Comparison of ENCODE assay signal across 26 cellular contexts in the genomic region with DNA sequence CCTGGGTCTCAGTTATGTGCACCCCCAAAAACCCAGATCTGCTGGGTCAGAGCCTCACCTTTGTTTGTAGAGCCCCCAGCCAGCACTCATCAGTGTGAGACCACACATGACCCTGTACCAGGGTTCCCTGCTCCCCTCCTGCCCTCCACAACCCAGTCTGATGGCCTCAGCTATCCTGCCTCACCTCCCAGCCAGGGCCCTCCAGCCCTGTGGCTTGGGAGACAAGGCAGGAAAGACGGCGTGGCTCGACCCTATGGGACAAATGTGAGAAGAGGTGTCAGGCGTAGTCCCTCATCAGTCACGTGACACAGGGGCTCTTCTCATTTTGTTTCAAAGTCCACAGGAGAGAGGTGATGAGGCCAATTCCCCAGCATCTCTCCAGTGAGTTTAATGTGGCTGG. TPM values are rescaled to one million over a fixed set of nuclear protein-coding genes. Genes with fewer than 3 reads are reported as not detected.
"Had no signal": no experiment of that assay in that cellular context is flagged by ENCODE, and none has a peak within 500 bp of the region (broad histone marks: within the 10 kb centered on the region; RNA-seq: fewer than 3 reads in every experiment).

No MANE protein-coding gene starts in this region.

- ATAC-seq: activated T-cell treated with anti-CD3 and anti-CD28 coated beads, Interleukin-2, amount 50 U/mL, for 4 hours; Panc1 had no signal

- H3K4me1 Mint-ChIP-seq: activated B cell treated with CpG ODN at 0.5 μM for 24 hours; activated CD4-positive, alpha-beta T cell treated with anti-CD3 and anti-CD28 coated beads, Interleukin-2, amount 10 ng/mL, durations not matched to agents 24 days and 14 days; activated naive CD4-positive, alpha-beta T cell treated with anti-CD3 and anti-CD28 coated beads, Interleukin-2, amount 10 ng/mL, durations not matched to agents 7 days and 5 days; activated naive CD8-positive, alpha-beta T cell treated with anti-CD3 and anti-CD28 coated beads for 36 hours had no signal

- H3K36me3 ChIP-seq: brain microvascular endothelial cell had no signal

- H3K27ac ChIP-seq: brain microvascular endothelial cell had no signal

- H3K27me3 ChIP-seq: brain microvascular endothelial cell had no signal

- DNase-seq: activated B cell treated with CpG ODN at 0.5 μM for 24 hours; activated CD4-positive, alpha-beta T cell treated with anti-CD3 and anti-CD28 coated beads for 1 hour; activated CD4-positive, alpha-beta T cell treated with anti-CD3 and anti-CD28 coated beads, Interleukin-2, amount 10 ng/mL, durations not matched to agents 24 days and 14 days; activated CD4-positive, alpha-beta T cell treated with anti-CD3 and anti-CD28 coated beads, Interleukin-2, amount 50 U/mL, for 48 hours; activated CD8-positive, alpha-beta memory T cell treated with anti-CD3 and anti-CD28 coated beads for 24 hours; activated gamma-delta T cell treated with Interleukin-2 at 50 U/mL for 16 hours; activated naive CD4-positive, alpha-beta T cell treated with anti-CD3 and anti-CD28 coated beads, Interleukin-2, amount 10 ng/mL, durations not matched to agents 7 days and 5 days; activated naive CD8-positive, alpha-beta T cell treated with anti-CD3 and anti-CD28 coated beads for 36 hours; activated T-cell treated with anti-CD3 and anti-CD28 coated beads, Interleukin-2, amount 50 U/mL, for 4 hours; brain microvascular endothelial cell; Kasumi-1; KBM-7; NCI-H1048; NCI-H1930; NCI-H2171; NCI-H2227 treated with DMSO at 0.1 percent for 48 hours; NCI-H446 treated with DMSO at 0.1 percent for 48 hours; NCI-H524 treated with DMSO at 0.1 percent for 48 hours; NCI-H748 treated with DMSO at 0.1 percent for 48 hours; OCI-M1; SHP77; T-helper 9 cell had no signal

- H3K9me3 Mint-ChIP-seq: activated B cell treated with CpG ODN at 0.5 μM for 24 hours; activated CD4-positive, alpha-beta T cell treated with anti-CD3 and anti-CD28 coated beads, Interleukin-2, amount 10 ng/mL, durations not matched to agents 24 days and 14 days; activated naive CD4-positive, alpha-beta T cell treated with anti-CD3 and anti-CD28 coated beads, Interleukin-2, amount 10 ng/mL, durations not matched to agents 7 days and 5 days; activated naive CD8-positive, alpha-beta T cell treated with anti-CD3 and anti-CD28 coated beads for 36 hours; activated T-cell treated with anti-CD3 and anti-CD28 coated beads, Interleukin-2, amount 50 U/mL, for 4 hours; T-helper 1 cell treated with Interleukin-12 subunit alpha and Interleukin-12 subunit beta and Interleukin-4 antibody, amounts not matched to agents 30 μg/mL and 1 μg/mL, for 36 hours had no signal

- H3K27me3 Mint-ChIP-seq: activated CD4-positive, alpha-beta T cell treated with anti-CD3 and anti-CD28 coated beads, Interleukin-2, amount 10 ng/mL, durations not matched to agents 24 days and 14 days; activated naive CD4-positive, alpha-beta T cell treated with anti-CD3 and anti-CD28 coated beads, Interleukin-2, amount 10 ng/mL, durations not matched to agents 7 days and 5 days had no signal

- H3K4me3 Mint-ChIP-seq: activated B cell treated with CpG ODN at 0.5 μM for 24 hours; activated CD4-positive, alpha-beta T cell treated with anti-CD3 and anti-CD28 coated beads, Interleukin-2, amount 10 ng/mL, durations not matched to agents 24 days and 14 days; activated naive CD4-positive, alpha-beta T cell treated with anti-CD3 and anti-CD28 coated beads, Interleukin-2, amount 10 ng/mL, durations not matched to agents 7 days and 5 days; activated naive CD8-positive, alpha-beta T cell treated with anti-CD3 and anti-CD28 coated beads for 36 hours; activated T-cell treated with anti-CD3 and anti-CD28 coated beads, Interleukin-2, amount 50 U/mL, for 4 hours; T-helper 1 cell treated with Interleukin-12 subunit alpha and Interleukin-12 subunit beta and Interleukin-4 antibody, amounts not matched to agents 30 μg/mL and 1 μg/mL, for 36 hours had no signal

- H3K36me3 Mint-ChIP-seq: activated naive CD4-positive, alpha-beta T cell treated with anti-CD3 and anti-CD28 coated beads, Interleukin-2, amount 10 ng/mL, durations not matched to agents 7 days and 5 days; activated naive CD8-positive, alpha-beta T cell treated with anti-CD3 and anti-CD28 coated beads for 36 hours had no signal

- H3K27ac Mint-ChIP-seq: activated B cell treated with CpG ODN at 0.5 μM for 24 hours; activated CD4-positive, alpha-beta T cell treated with anti-CD3 and anti-CD28 coated beads, Interleukin-2, amount 10 ng/mL, durations not matched to agents 24 days and 14 days; activated naive CD4-positive, alpha-beta T cell treated with anti-CD3 and anti-CD28 coated beads, Interleukin-2, amount 10 ng/mL, durations not matched to agents 7 days and 5 days; activated naive CD8-positive, alpha-beta T cell treated with anti-CD3 and anti-CD28 coated beads for 36 hours; T-helper 1 cell treated with Interleukin-12 subunit alpha and Interleukin-12 subunit beta and Interleukin-4 antibody, amounts not matched to agents 30 μg/mL and 1 μg/mL, for 36 hours had no signal

RNA-seq across cellular contexts. Expression of gene PRR23E, which starts 28.3 kb away (rescaled TPM):
- total RNA-seq: activated B cell treated with CpG ODN at 0.5 μM for 24 hours; activated CD4-positive, alpha-beta T cell treated with anti-CD3 and anti-CD28 coated beads, Interleukin-2, amount 10 ng/mL, durations not matched to agents 24 days and 14 days; activated naive CD8-positive, alpha-beta T cell treated with anti-CD3 and anti-CD28 coated beads for 36 hours; activated T-cell treated with anti-CD3 and anti-CD28 coated beads, Interleukin-2, amount 50 U/mL, for 4 hours; cardiac septum; SK-MEL-5 had no signal
